Comparison of ENCODE assay signal across 15 cellular contexts in genomic region chr4:140726776-140727500, GRCh38. TPM values are rescaled to one million over a fixed set of nuclear protein-coding genes. Genes with fewer than 3 reads are reported as not detected.
DNase-seq lines count a peak whose midpoint lies in the region; ATAC-seq, FAIRE-seq and TF ChIP-seq lines count a peak whose summit lies in the region.
"Had no signal": no experiment of that assay in that cellular context is flagged by ENCODE, and none has a peak within 500 bp of the region (broad histone marks: within the 10 kb centered on the region; RNA-seq: fewer than 3 reads in every experiment).

No MANE protein-coding gene starts in this region.

- 77% methylated on average over 2 of the region's 3 CpGs for WGBS in mesenchymal stem cell
- 68% methylated on average over 3 of the region's 3 CpGs for WGBS in prostate gland

- TF ChIP-seq POLR2A in GM12891 (IDR thresholded peaks at IDR 0.05; ENCODE audit: low read depth, low read length) (no peak), prostate gland (IDR thresholded peaks at IDR 0.05) (no peak)

- H3K79me1 ChIP-seq in mesenchymal stem cell (replicated peaks; ENCODE audit: low read length, poor library complexity, severe bottlenecking), result peaks cover 19% of the 10 kb centered on the region

- H3K4me3 Mint-ChIP-seq in natural killer cell, result no peak overlapping the region
- H3K4me3 Mint-ChIP-seq: activated naive CD4-positive, alpha-beta T cell treated with anti-CD3 and anti-CD28 coated beads for 36 hours; CD8-positive, alpha-beta T cell had no signal

- H3K36me3 ChIP-seq in brain microvascular endothelial cell (replicated peaks), result no peaks in the 10 kb centered on the region
- H3K36me3 ChIP-seq in mesenchymal stem cell (ENCODE audit: control insufficient read depth in 1 of 2, insufficient read depth in 2 of 2, low read depth in 1 of 2, low read length in 2 of 2), result no peaks in the 10 kb centered on the region
- no peaks in the 10 kb centered on the region for H3K36me3 ChIP-seq in prostate gland

- H3K18ac ChIP-seq in mesenchymal stem cell (ENCODE audit: low read depth in 1 of 2, low read length in 2 of 2), result no peak overlapping the region

- no peak overlapping the region for H3K14ac ChIP-seq in mesenchymal stem cell (ENCODE audit: low read length in 2 of 2)

- no peak overlapping the region for H2BK12ac ChIP-seq in mesenchymal stem cell (ENCODE audit: low read length in 2 of 2)

- H3K4ac ChIP-seq in mesenchymal stem cell (ENCODE audit: low read depth in 1 of 2, low read length in 2 of 2), result no peak overlapping the region

- H3K9me3 ChIP-seq in mesenchymal stem cell (ENCODE audit: control insufficient read depth, low read length) (no peaks in the 10 kb centered on the region), prostate gland (no peaks in the 10 kb centered on the region)

- H4K8ac ChIP-seq in mesenchymal stem cell (ENCODE audit: low read length), result no peak overlapping the region

- H2AK5ac ChIP-seq in mesenchymal stem cell (ENCODE audit: low read length, severe bottlenecking), result peak overlapping the region; percentile 8

- no peaks in the 10 kb centered on the region for H3K36me3 Mint-ChIP-seq in natural killer cell
- H3K36me3 Mint-ChIP-seq: CD8-positive, alpha-beta T cell had no signal

- FAIRE-seq in GM12891 (lab: Jason Lieb, UNC), result no peak
- FAIRE-seq: GM18507 had no signal

- DNase-seq in HT-29 (ENCODE audit: low spot score) (peak; percentile 62), brain microvascular endothelial cell (peak; percentile 62), mesenchymal stem cell (no peak), UCSD-AML1 (lab: John Stamatoyannopoulos, UW; ENCODE audit: unreplicated experiment) (no peak), GM12891 (ENCODE audit: insufficient read length, low spot score) (no peak), prostate gland (ENCODE audit: low spot score) (no peak), natural killer cell (no peak)
- DNase-seq: activated CD4-positive, alpha-beta T cell treated with anti-CD3 and anti-CD28 coated beads for 4 hours; activated naive CD4-positive, alpha-beta T cell treated with anti-CD3 and anti-CD28 coated beads for 36 hours; CD8-positive, alpha-beta T cell; effector CD8-positive, alpha-beta T cell; NCI-H1436 had no signal

- no peak overlapping the region for H2AFZ ChIP-seq in mesenchymal stem cell (ENCODE audit: low read depth, low read length)
- H2AFZ ChIP-seq: parathyroid adenoma had no signal

- in situ Hi-C loops in brain microvascular endothelial cell (cut with HindIII; ENCODE audit: low pct_ligation_motif_present, low sequenced_read_pairs), result no loop called here

- H3K27me3 ChIP-seq in brain microvascular endothelial cell (replicated peaks) (no peaks in the 10 kb centered on the region), mesenchymal stem cell (ENCODE audit: control insufficient read depth in 1 of 2, insufficient read depth in 1 of 2, low read length in 2 of 2) (no peaks in the 10 kb centered on the region), prostate gland (replicated peaks; ENCODE audit: insufficient read depth) (no peaks in the 10 kb centered on the region)

- H3K4me1 ChIP-seq in mesenchymal stem cell (ENCODE audit: control insufficient read depth, insufficient read depth, low read depth, low read length), result peaks cover 11% of the 10 kb centered on the region
- peaks cover 20% of the 10 kb centered on the region for H3K4me1 ChIP-seq in prostate gland (replicated peaks)

- H2BK15ac ChIP-seq in mesenchymal stem cell (ENCODE audit: low read depth, poor library complexity, severe bottlenecking), result no peak overlapping the region

- no peak for ATAC-seq in natural killer cell
- ATAC-seq: CD8-positive, alpha-beta T cell had no signal

- no peak overlapping the region for H3K23ac ChIP-seq in mesenchymal stem cell (ENCODE audit: low read length in 2 of 2)

- H3K4me2 ChIP-seq in mesenchymal stem cell (ENCODE audit: low read length, poor library complexity, severe bottlenecking), result no peak overlapping the region

- H3K4me3 ChIP-seq in brain microvascular endothelial cell (ENCODE audit: low read depth, low read length) (no peak overlapping the region), mesenchymal stem cell (ENCODE audit: insufficient read depth in 1 of 2, low read depth in 1 of 2, low read length in 2 of 2) (no peak overlapping the region), prostate gland (no peak overlapping the region)

- no peaks in the 10 kb centered on the region for H3K9me3 Mint-ChIP-seq in natural killer cell
- H3K9me3 Mint-ChIP-seq: activated naive CD4-positive, alpha-beta T cell treated with anti-CD3 and anti-CD28 coated beads for 36 hours; CD8-positive, alpha-beta T cell had no signal

- H3K9ac ChIP-seq in mesenchymal stem cell (ENCODE audit: low read length), result no peak overlapping the region
- H3K9ac ChIP-seq: parathyroid adenoma had no signal

- H3K27me3 Mint-ChIP-seq in natural killer cell (ENCODE audit: low read depth in 2 of 2), result peaks cover 0 to 2% of the 10 kb centered on the region in 2 donors

- H3K4me1 Mint-ChIP-seq in natural killer cell, result peaks cover 0 to under 1% of the 10 kb centered on the region in 2 donors

- H2BK120ac ChIP-seq in mesenchymal stem cell (ENCODE audit: low read depth, low read length), result no peak overlapping the region

- no peak overlapping the region for H4K91ac ChIP-seq in mesenchymal stem cell (ENCODE audit: low read length)

- TF ChIP-seq CTCF in C4-2B (conservative IDR thresholded peaks at IDR 0.05), result no peak
- TF ChIP-seq CTCF in brain microvascular endothelial cell (IDR thresholded peaks at IDR 0.05; ENCODE audit: low read depth, low read length, missing control alignments), result no peak
- TF ChIP-seq CTCF in prostate gland (IDR thresholded peaks at IDR 0.05), result no peak
- TF ChIP-seq CTCF in natural killer cell (IDR thresholded peaks at IDR 0.05), result no peak

- intact Hi-C loops in prostate gland (cut with DNase I) (no loop called here), natural killer cell (cut with micrococcal nuclease) (no loop called here)

- H3K27ac Mint-ChIP-seq in natural killer cell, result no peak overlapping the region
- H3K27ac Mint-ChIP-seq: activated naive CD4-positive, alpha-beta T cell treated with anti-CD3 and anti-CD28 coated beads for 36 hours; CD8-positive, alpha-beta T cell had no signal

- H2BK5ac ChIP-seq in mesenchymal stem cell (ENCODE audit: low read depth, low read length, poor library complexity, severe bottlenecking), result no peak overlapping the region

- H3K27ac ChIP-seq in C4-2B (peak overlapping the region; percentile 39; the same call in 1 of the 2 replicates), brain microvascular endothelial cell (peak overlapping the region; percentile 3), mesenchymal stem cell (ENCODE audit: low read length, poor library complexity, severe bottlenecking) (peak overlapping the region; percentile 4), prostate gland (peak overlapping the region in 1 of 2 donors; percentile 44)
- H3K27ac ChIP-seq: parathyroid adenoma had no signal

TF ChIP-seq in GM12891, 5 proteins besides CTCF, POLR2A, EP300 and RAD21:
- TF ChIP-seq PAX5 (IDR thresholded peaks at IDR 0.05; ENCODE audit: insufficient read depth, low read length, severe bottlenecking) (no peak), TAF1 (IDR thresholded peaks at IDR 0.05; ENCODE audit: low read depth, low read length) (no peak), POLR2AphosphoS5 (IDR thresholded peaks at IDR 0.05; ENCODE audit: low read depth, low read length) (no peak), SPI1 (IDR thresholded peaks at IDR 0.05; ENCODE audit: low read depth, low read length) (no peak), POU2F2 (IDR thresholded peaks at IDR 0.05; ENCODE audit: low read depth, low read length) (no peak)

RNA-seq across cellular contexts. Expression of gene TBC1D9, which starts 29.2 kb away (rescaled TPM):
- 8.4 and 9.0 TPM in 2 replicates for total RNA-seq in HT-29 (2014; rRNA removed; shearing (Covaris generic))
- polyA plus RNA-seq in mesenchymal stem cell (2013, experiment 1 of 2), result 12.6 TPM
- 12.3 TPM for polyA plus RNA-seq in mesenchymal stem cell (2013, experiment 2 of 2)
- polyA plus RNA-seq in GM12891 (2012; ENCODE audit: low read depth, missing spikeins), result 3.1 TPM
- total RNA-seq in prostate gland, result 10 to 100 TPM; 28.6 to 34.2 TPM
- 1 to 10 TPM; 1.3 to 3.3 (median 2.0) TPM for total RNA-seq in natural killer cell

Comparison
In these comparisons a context has a peak if more than half of its experiments do, and no peak if none do; other contexts are left out.
1. DNase-seq: peak in HT-29 (single experiment) and brain microvascular endothelial cell (single experiment); none in mesenchymal stem cell (single experiment), UCSD-AML1 (single experiment), GM12891 (single experiment), prostate gland (single experiment) and natural killer cell (single experiment).